ENCODE assay signal across 1 cellular context in genomic region chr11:86108890-86109638, GRCh38.
A peak's percentile ranks its signal among the peaks of the same experiment; 100 is the strongest.
TF ChIP-seq lines count a peak whose summit lies in the region.

No MANE protein-coding gene starts in this region.

TF ChIP-seq in K562, 482 proteins besides CTCF, POLR2A, EP300 and RAD21 (continued from another document and continues in another):
- TF ChIP-seq GTF2A2 (tag; IDR thresholded peaks at IDR 0.05) = no peak
- TF ChIP-seq SMARCA5 (IDR thresholded peaks at IDR 0.05) = no peak
- no peak for TF ChIP-seq SMAD3 (CRISPR knock-in tag; conservative IDR thresholded peaks at IDR 0.05)
- no peak for TF ChIP-seq BRCA1 (IDR thresholded peaks at IDR 0.05)
- no peak for TF ChIP-seq BRCA1 (CRISPR knock-in tag; IDR thresholded peaks at IDR 0.05)
- peak; percentile 38; the same call in 1 of the 2 replicates for TF ChIP-seq POLR2G (IDR thresholded peaks at IDR 0.05; ENCODE audit: low read depth, low read length)
- TF ChIP-seq BRF2 (IDR thresholded peaks at IDR 0.05; ENCODE audit: borderline replicate concordance, insufficient read depth, insufficient read length) = no peak
- TF ChIP-seq ATF1 (CRISPR knock-in tag; IDR thresholded peaks at IDR 0.05) = no peak
- TF ChIP-seq ATF1 (tag; IDR thresholded peaks at IDR 0.05) = no peak
- no peak for TF ChIP-seq ESRRB (CRISPR knock-in tag; IDR thresholded peaks at IDR 0.05; ENCODE audit: borderline replicate concordance)
- no peak for TF ChIP-seq ZC3H11A (IDR thresholded peaks at IDR 0.05; ENCODE audit: low read depth, low read length)
- TF ChIP-seq COPS2 (conservative IDR thresholded peaks at IDR 0.05) = no peak
- TF ChIP-seq NFXL1 (CRISPR knock-in tag; IDR thresholded peaks at IDR 0.05) = no peak
- no peak for TF ChIP-seq SIRT6 (IDR thresholded peaks at IDR 0.05; ENCODE audit: low read depth, low read length)
- TF ChIP-seq ZNF584 (CRISPR knock-in tag; IDR thresholded peaks at IDR 0.05; ENCODE audit: low read depth) = no peak
- no peak for TF ChIP-seq KDM2B (CRISPR knock-in tag; IDR thresholded peaks at IDR 0.05)
- peak; percentile 31; the same call in 1 of the 2 replicates for TF ChIP-seq ARID1B (IDR thresholded peaks at IDR 0.05)
- TF ChIP-seq HDGF (IDR thresholded peaks at IDR 0.05) = 0 out of 2 replicates have a peak, but pooled peaks have one; percentile 44
- TF ChIP-seq HMBOX1 (IDR thresholded peaks at IDR 0.05) = 0 out of 2 replicates have a peak, but pooled peaks have one; percentile 29
- no peak for TF ChIP-seq ARID3A (IDR thresholded peaks at IDR 0.05; ENCODE audit: borderline replicate concordance, low read depth, low read length)
- no peak for TF ChIP-seq ZNF41 (CRISPR knock-in tag; conservative IDR thresholded peaks at IDR 0.05)
- no peak for TF ChIP-seq HBP1 (CRISPR knock-in tag; IDR thresholded peaks at IDR 0.05)
- peak; percentile 40; the same call in 1 of the 2 replicates for TF ChIP-seq ATF7 (IDR thresholded peaks at IDR 0.05)
- TF ChIP-seq ZEB2 (IDR thresholded peaks at IDR 0.05) = peak; percentile 69; the same call in 1 of the 2 replicates
- TF ChIP-seq ZNF57 (CRISPR knock-in tag; IDR thresholded peaks at IDR 0.05) = no peak
- TF ChIP-seq THAP12 (CRISPR knock-in tag; IDR thresholded peaks at IDR 0.05) = no peak
- TF ChIP-seq SPI1 (IDR thresholded peaks at IDR 0.05; ENCODE audit: borderline replicate concordance, low read depth, low read length) = no peak
- no peak for TF ChIP-seq NR0B1 (IDR thresholded peaks at IDR 0.05; ENCODE audit: partially characterized antibody)
- TF ChIP-seq POLR3G (IDR thresholded peaks at IDR 0.05; ENCODE audit: extremely low read depth, insufficient read length, insufficient replicate concordance) = no peak
- no peak for TF ChIP-seq CHD4 (IDR thresholded peaks at IDR 0.05; ENCODE audit: insufficient read depth, insufficient replicate concordance, low read depth, low read length, poor library complexity, severe bottlenecking)
- no peak for TF ChIP-seq BCL6 (CRISPR knock-in tag; IDR thresholded peaks at IDR 0.05)
- TF ChIP-seq CREBBP (IDR thresholded peaks at IDR 0.05; ENCODE audit: low read depth, low read length) = no peak
- TF ChIP-seq SMARCE1 (IDR thresholded peaks at IDR 0.05) = peak; percentile 23; the same call in 1 of the 2 replicates
- TF ChIP-seq PPARD (CRISPR knock-in tag; IDR thresholded peaks at IDR 0.05) = no peak
- no peak for TF ChIP-seq PHTF2 (CRISPR knock-in tag; IDR thresholded peaks at IDR 0.05)
- no peak for TF ChIP-seq STAT5B (CRISPR knock-in tag; IDR thresholded peaks at IDR 0.05)
- no peak for TF ChIP-seq MEF2D (tag; conservative IDR thresholded peaks at IDR 0.05; ENCODE audit: low read depth)
- TF ChIP-seq RBFOX2 (IDR thresholded peaks at IDR 0.05; ENCODE audit: low read depth, low read length) = peak; percentile 67
- TF ChIP-seq MTA1 (IDR thresholded peaks at IDR 0.05; ENCODE audit: borderline replicate concordance) = peak; percentile 64; the same call in 1 of the 2 replicates
- TF ChIP-seq RBM17 (IDR thresholded peaks at IDR 0.05; ENCODE audit: borderline replicate concordance, low read depth, low read length) = no peak
- TF ChIP-seq MGA (IDR thresholded peaks at IDR 0.05) = peak; percentile 77
